ENCODE assay signal across 1 cellular context in genomic region chr12:110079477-110080400, GRCh38.
TF ChIP-seq lines count a peak whose summit lies in the region.

No MANE protein-coding gene starts in this region.

TF ChIP-seq in HepG2, 621 proteins besides CTCF, POLR2A, EP300 and RAD21 (continued from another document and continues in another):
- TF ChIP-seq ZBTB14 (CRISPR knock-in tag; IDR thresholded peaks at IDR 0.05): no peak
- 0 out of 2 replicates have a peak, but pooled peaks have one; percentile 71 for TF ChIP-seq ZNF30 (CRISPR knock-in tag; IDR thresholded peaks at IDR 0.05)
- peak; percentile 49; the same call in 1 of the 2 replicates for TF ChIP-seq MIER3 (CRISPR knock-in tag; IDR thresholded peaks at IDR 0.05; ENCODE audit: borderline replicate concordance)
- 0 out of 2 replicates have a peak, but pooled peaks have one; percentile 42 for TF ChIP-seq ZNF441 (CRISPR knock-in tag; IDR thresholded peaks at IDR 0.05; ENCODE audit: borderline replicate concordance)
- TF ChIP-seq, protein P1, sequence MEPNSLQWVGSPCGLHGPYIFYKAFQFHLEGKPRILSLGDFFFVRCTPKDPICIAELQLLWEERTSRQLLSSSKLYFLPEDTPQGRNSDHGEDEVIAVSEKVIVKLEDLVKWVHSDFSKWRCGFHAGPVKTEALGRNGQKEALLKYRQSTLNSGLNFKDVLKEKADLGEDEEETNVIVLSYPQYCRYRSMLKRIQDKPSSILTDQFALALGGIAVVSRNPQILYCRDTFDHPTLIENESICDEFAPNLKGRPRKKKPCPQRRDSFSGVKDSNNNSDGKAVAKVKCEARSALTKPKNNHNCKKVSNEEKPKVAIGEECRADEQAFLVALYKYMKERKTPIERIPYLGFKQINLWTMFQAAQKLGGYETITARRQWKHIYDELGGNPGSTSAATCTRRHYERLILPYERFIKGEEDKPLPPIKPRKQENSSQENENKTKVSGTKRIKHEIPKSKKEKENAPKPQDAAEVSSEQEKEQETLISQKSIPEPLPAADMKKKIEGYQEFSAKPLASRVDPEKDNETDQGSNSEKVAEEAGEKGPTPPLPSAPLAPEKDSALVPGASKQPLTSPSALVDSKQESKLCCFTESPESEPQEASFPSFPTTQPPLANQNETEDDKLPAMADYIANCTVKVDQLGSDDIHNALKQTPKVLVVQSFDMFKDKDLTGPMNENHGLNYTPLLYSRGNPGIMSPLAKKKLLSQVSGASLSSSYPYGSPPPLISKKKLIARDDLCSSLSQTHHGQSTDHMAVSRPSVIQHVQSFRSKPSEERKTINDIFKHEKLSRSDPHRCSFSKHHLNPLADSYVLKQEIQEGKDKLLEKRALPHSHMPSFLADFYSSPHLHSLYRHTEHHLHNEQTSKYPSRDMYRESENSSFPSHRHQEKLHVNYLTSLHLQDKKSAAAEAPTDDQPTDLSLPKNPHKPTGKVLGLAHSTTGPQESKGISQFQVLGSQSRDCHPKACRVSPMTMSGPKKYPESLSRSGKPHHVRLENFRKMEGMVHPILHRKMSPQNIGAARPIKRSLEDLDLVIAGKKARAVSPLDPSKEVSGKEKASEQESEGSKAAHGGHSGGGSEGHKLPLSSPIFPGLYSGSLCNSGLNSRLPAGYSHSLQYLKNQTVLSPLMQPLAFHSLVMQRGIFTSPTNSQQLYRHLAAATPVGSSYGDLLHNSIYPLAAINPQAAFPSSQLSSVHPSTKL (CRISPR knock-in tag; IDR thresholded peaks at IDR 0.05): peak; percentile 82
- peak; percentile 73 for TF ChIP-seq ZNF574 (CRISPR knock-in tag; IDR thresholded peaks at IDR 0.05)
- TF ChIP-seq ZNF737 (CRISPR knock-in tag; IDR thresholded peaks at IDR 0.05; ENCODE audit: borderline replicate concordance): no peak
- no peak for TF ChIP-seq HOXA9 (CRISPR knock-in tag; IDR thresholded peaks at IDR 0.05; ENCODE audit: borderline replicate concordance)
- TF ChIP-seq RXRB (CRISPR knock-in tag; IDR thresholded peaks at IDR 0.05; ENCODE audit: borderline replicate concordance): peak; percentile 58
- TF ChIP-seq, protein P2, sequence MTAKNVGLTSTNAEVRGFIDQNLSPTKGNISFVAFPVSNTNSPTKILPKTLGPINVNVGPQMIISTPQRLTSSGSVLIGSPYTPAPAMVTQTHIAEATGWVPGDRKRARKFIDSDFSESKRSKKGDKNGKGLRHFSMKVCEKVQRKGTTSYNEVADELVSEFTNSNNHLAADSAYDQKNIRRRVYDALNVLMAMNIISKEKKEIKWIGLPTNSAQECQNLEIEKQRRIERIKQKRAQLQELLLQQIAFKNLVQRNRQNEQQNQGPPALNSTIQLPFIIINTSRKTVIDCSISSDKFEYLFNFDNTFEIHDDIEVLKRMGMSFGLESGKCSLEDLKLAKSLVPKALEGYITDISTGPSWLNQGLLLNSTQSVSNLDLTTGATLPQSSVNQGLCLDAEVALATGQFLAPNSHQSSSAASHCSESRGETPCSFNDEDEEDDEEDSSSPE (CRISPR knock-in tag; IDR thresholded peaks at IDR 0.05): peak; percentile 81
- peak; percentile 60; the same call in 1 of the 2 replicates for TF ChIP-seq ZNF609 (CRISPR knock-in tag; IDR thresholded peaks at IDR 0.05; ENCODE audit: borderline replicate concordance)
- no peak for TF ChIP-seq ZNF709 (CRISPR knock-in tag; IDR thresholded peaks at IDR 0.05)
- TF ChIP-seq STAT5B (CRISPR knock-in tag; IDR thresholded peaks at IDR 0.05): no peak
- TF ChIP-seq THAP8 (CRISPR knock-in tag; IDR thresholded peaks at IDR 0.05; ENCODE audit: borderline replicate concordance): no peak
- peak; percentile 87 for TF ChIP-seq GATAD2A (CRISPR knock-in tag; IDR thresholded peaks at IDR 0.05)
- no peak for TF ChIP-seq NR3C1 (CRISPR knock-in tag; IDR thresholded peaks at IDR 0.05)
- no peak for TF ChIP-seq TSC22D2 (CRISPR knock-in tag; IDR thresholded peaks at IDR 0.05; ENCODE audit: borderline replicate concordance)
- TF ChIP-seq ZNF234 (CRISPR knock-in tag; conservative IDR thresholded peaks at IDR 0.05): no peak
- TF ChIP-seq NCOA2 (CRISPR knock-in tag; IDR thresholded peaks at IDR 0.05): peak; percentile 67
- TF ChIP-seq ZNF160 (CRISPR knock-in tag; IDR thresholded peaks at IDR 0.05): no peak
- TF ChIP-seq KLF15 (CRISPR knock-in tag; IDR thresholded peaks at IDR 0.05; ENCODE audit: borderline replicate concordance): no peak
- no peak for TF ChIP-seq CAMTA2 (CRISPR knock-in tag; IDR thresholded peaks at IDR 0.05; ENCODE audit: borderline replicate concordance)
- TF ChIP-seq ZSCAN25 (CRISPR knock-in tag; IDR thresholded peaks at IDR 0.05): no peak
- 0 out of 2 replicates have a peak, but pooled peaks have one; percentile 73 for TF ChIP-seq SNAPC5 (CRISPR knock-in tag; IDR thresholded peaks at IDR 0.05; ENCODE audit: borderline replicate concordance)
- peak; percentile 56 for TF ChIP-seq HNF4A (CRISPR knock-in tag; IDR thresholded peaks at IDR 0.05)
- no peak for TF ChIP-seq EZH2 (conservative IDR thresholded peaks at IDR 0.05; ENCODE audit: low read depth, low read length)
- peak; percentile 88 for TF ChIP-seq ZNF580 (CRISPR knock-in tag; IDR thresholded peaks at IDR 0.05; ENCODE audit: borderline replicate concordance, low read depth)
- peak; percentile 92 for TF ChIP-seq SALL1 (CRISPR knock-in tag; IDR thresholded peaks at IDR 0.05)
- TF ChIP-seq CERS6 (CRISPR knock-in tag; IDR thresholded peaks at IDR 0.05): no peak
- no peak for TF ChIP-seq XRCC5 (optimal IDR thresholded peaks at IDR 0.05; ENCODE audit: low read length)
- no peak for TF ChIP-seq SMARCC2 (IDR thresholded peaks at IDR 0.05)
- no peak for TF ChIP-seq RORA (CRISPR knock-in tag; IDR thresholded peaks at IDR 0.05)
- TF ChIP-seq MIER2 (CRISPR knock-in tag; IDR thresholded peaks at IDR 0.05): peak; percentile 66; the same call in 1 of the 2 replicates
- TF ChIP-seq ZNF282 (IDR thresholded peaks at IDR 0.05; ENCODE audit: partially characterized antibody): no peak
- TF ChIP-seq MEIS2 (CRISPR knock-in tag; IDR thresholded peaks at IDR 0.05): peak; percentile 52; the same call in 1 of the 2 replicates
- no peak for TF ChIP-seq MXD1 (CRISPR knock-in tag; IDR thresholded peaks at IDR 0.05)
- TF ChIP-seq MEIS1 (CRISPR knock-in tag; IDR thresholded peaks at IDR 0.05; ENCODE audit: borderline replicate concordance): no peak
- peak; percentile 74; the same call in 1 of the 3 replicates for TF ChIP-seq MXI1 (IDR thresholded peaks at IDR 0.05; ENCODE audit: borderline replicate concordance, low read depth, low read length)
- no peak for TF ChIP-seq ZSCAN30 (CRISPR knock-in tag; IDR thresholded peaks at IDR 0.05)
- no peak for TF ChIP-seq SIN3A (IDR thresholded peaks at IDR 0.05; ENCODE audit: borderline replicate concordance, low read depth, low read length)
- no peak for TF ChIP-seq GMEB2 (CRISPR knock-in tag; IDR thresholded peaks at IDR 0.05; ENCODE audit: low read depth)
- no peak for TF ChIP-seq ZNF839 (CRISPR knock-in tag; IDR thresholded peaks at IDR 0.05; ENCODE audit: borderline replicate concordance)
- no peak for TF ChIP-seq CREBL2 (CRISPR knock-in tag; IDR thresholded peaks at IDR 0.05; ENCODE audit: borderline replicate concordance)
- peak; percentile 56; the same call in 1 of the 2 replicates for TF ChIP-seq TMF1 (CRISPR knock-in tag; IDR thresholded peaks at IDR 0.05; ENCODE audit: low read depth)
